29 cellular contexts compared by ENCODE assay signal in genomic region chr3:13172644-13173013, GRCh38.
"Had no signal": no experiment of that assay in that cellular context is flagged by ENCODE, and none has a peak within 500 bp of the region (broad histone marks: within the 10 kb centered on the region; RNA-seq: fewer than 3 reads in every experiment).

No MANE protein-coding gene starts in this region.

- H3K27me3 ChIP-seq: hepatocyte, left lung, pancreas, right lobe of liver, suprapubic skin, transverse colon, upper lobe of right lung, uterus had no signal

- H3K4me1 ChIP-seq: esophagus muscularis mucosa, foreskin keratinocyte, gastroesophageal sphincter, heart left ventricle, left lung, pancreas, suprapubic skin, transverse colon, upper lobe of right lung, uterus had no signal

- H3K36me3 ChIP-seq: esophagus muscularis mucosa, gastroesophageal sphincter, heart left ventricle, left lung, pancreas, right lobe of liver, suprapubic skin, transverse colon, upper lobe of right lung, uterus had no signal

- H3K4me3 ChIP-seq: coronary artery, esophagus muscularis mucosa, gastroesophageal sphincter, heart left ventricle, hepatocyte, left lung, pancreas, right lobe of liver, smooth muscle cell, suprapubic skin, transverse colon, upper lobe of right lung, uterus had no signal

- FAIRE-seq: endothelial cell of umbilical vein, pancreas had no signal

- ATAC-seq: foreskin keratinocyte; gastroesophageal sphincter; heart left ventricle; left cardiac atrium; left lung; naive thymus-derived CD8-positive, alpha-beta T cell; pancreas; stimulated activated naive CD8-positive, alpha-beta T cell treated with anti-CD3 and anti-CD28 coated beads, Interleukin-15, amount 100 ng/mL, for 72 hours; upper lobe of right lung had no signal

- H3K4me2 ChIP-seq: hepatocyte, smooth muscle cell had no signal

- H3K9me3 ChIP-seq: heart left ventricle, pancreas, right lobe of liver, suprapubic skin, transverse colon, upper lobe of right lung, uterus had no signal

- DNase-seq: dermis blood vessel endothelial cell; effector memory CD4-positive, alpha-beta T cell; foreskin keratinocyte; left cardiac atrium; mammary epithelial cell; mesendoderm; naive thymus-derived CD8-positive, alpha-beta T cell; nephron progenitor cell; occipital lobe; pancreas; right lobe of liver; stimulated activated CD4-positive, alpha-beta T cell treated with anti-CD3 and anti-CD28 coated beads, Interleukin-12 subunit alpha, Interleukin-12 subunit beta, amount 100 ng/mL, for 4 hours; stimulated activated CD4-positive, alpha-beta T cell treated with anti-CD3 and anti-CD28 coated beads, Interleukin-1b, Interleukin-23, amount 100 ng/mL, for 48 hours; stimulated activated CD4-positive, alpha-beta T cell treated with anti-CD3 and anti-CD28 coated beads, Interleukin-4, amount 100 ng/mL, for 1 hour; stimulated activated CD8-positive, alpha-beta memory T cell treated with anti-CD3 and anti-CD28 coated beads, Interleukin-4, amount 100 ng/mL, for 48 hours; stimulated activated naive CD4-positive, alpha-beta T cell; stimulated activated naive CD8-positive, alpha-beta T cell treated with anti-CD3 and anti-CD28 coated beads, Interleukin-15, amount 100 ng/mL, for 72 hours; transverse colon; upper lobe of right lung; uterus had no signal

- H3K27ac ChIP-seq: coronary artery, esophagus muscularis mucosa, foreskin keratinocyte, gastroesophageal sphincter, heart left ventricle, hepatocyte, left lung, pancreas, right lobe of liver, suprapubic skin, transverse colon, upper lobe of right lung, uterus had no signal
